24 cellular contexts compared by ENCODE assay signal in genomic region chr10:100881552-100882250, GRCh38. TPM values are rescaled to one million over a fixed set of nuclear protein-coding genes. Genes with fewer than 3 reads are reported as not detected.
A peak's percentile ranks its signal among the peaks of the same experiment; 100 is the strongest.
DNase-seq lines count a peak whose midpoint lies in the region; ATAC-seq and TF ChIP-seq lines count a peak whose summit lies in the region.
"Had no signal": no experiment of that assay in that cellular context is flagged by ENCODE, and none has a peak within 500 bp of the region (broad histone marks: within the 10 kb centered on the region; RNA-seq: fewer than 3 reads in every experiment).

No MANE protein-coding gene starts in this region.

- WGBS in right cardiac atrium, result 68% methylated on average over 5 of the region's 5 CpGs

- H3K4me1 Mint-ChIP-seq in type B pancreatic cell (ENCODE audit: unreplicated experiment), result peaks cover 38% of the 10 kb centered on the region
- H3K4me1 Mint-ChIP-seq: activated naive CD4-positive, alpha-beta T cell treated with anti-CD3 and anti-CD28 coated beads, Interleukin-2, amount 10 ng/mL, durations not matched to agents 7 days and 5 days had no signal

- H3K36me3 Mint-ChIP-seq in type B pancreatic cell, result no peaks in the 10 kb centered on the region
- H3K36me3 Mint-ChIP-seq: activated CD4-positive, alpha-beta memory T cell treated with anti-CD3 and anti-CD28 coated beads for 36 hours; activated naive CD4-positive, alpha-beta T cell treated with anti-CD3 and anti-CD28 coated beads, Interleukin-2, amount 10 ng/mL, durations not matched to agents 7 days and 5 days; naive thymus-derived CD8-positive, alpha-beta T cell had no signal

- peaks cover 41% of the 10 kb centered on the region for H3K27me3 Mint-ChIP-seq in type B pancreatic cell

- no peak for TF ChIP-seq CTCF in type B pancreatic cell (conservative IDR thresholded peaks at IDR 0.05)

- no peaks in the 10 kb centered on the region for H3K4me1 ChIP-seq in right cardiac atrium (ENCODE audit: control insufficient read depth, insufficient read depth, low read length)

- no peaks in the 10 kb centered on the region for H3K9me3 Mint-ChIP-seq in type B pancreatic cell
- H3K9me3 Mint-ChIP-seq: activated CD4-positive, alpha-beta memory T cell treated with anti-CD3 and anti-CD28 coated beads for 36 hours; activated naive CD4-positive, alpha-beta T cell treated with anti-CD3 and anti-CD28 coated beads, Interleukin-2, amount 10 ng/mL, durations not matched to agents 7 days and 5 days; H9; naive thymus-derived CD8-positive, alpha-beta T cell had no signal

- no peak overlapping the region for H3K27ac ChIP-seq in right cardiac atrium (ENCODE audit: low read length)
- H3K27ac ChIP-seq: ascending aorta, C4-2B had no signal

- peak; percentile 17 for DNase-seq in Right ventricle myocardium inferior (ENCODE audit: missing footprints)
- no peak for DNase-seq in right cardiac atrium
- peak; percentile 56 for DNase-seq in SK-N-DZ (ENCODE audit: low spot score)
- peak; percentile 72 for DNase-seq in mesenteric fat pad (ENCODE audit: low spot score)
- no peak for DNase-seq in type B pancreatic cell (ENCODE audit: extremely low spot score, unreplicated experiment)
- DNase-seq: activated CD4-positive, alpha-beta memory T cell treated with anti-CD3 and anti-CD28 coated beads for 36 hours; activated naive CD4-positive, alpha-beta T cell treated with anti-CD3 and anti-CD28 coated beads, Interleukin-2, amount 10 ng/mL, durations not matched to agents 7 days and 5 days; activated T-cell treated with anti-CD3 and anti-CD28 coated beads, Interleukin-2, amount 50 U/mL, for 1 hour; GDM1; H9; hippocampal formation; mammary epithelial cell; MM.1S; naive thymus-derived CD8-positive, alpha-beta T cell; NCI-H1694; NCI-H748 treated with DMSO at 0.1 percent for 48 hours; SIG-M5; stimulated activated naive CD4-positive, alpha-beta T cell; upper lobe of left lung had no signal

- intact Hi-C loops in Right ventricle myocardium inferior (cut with DNase I) (no loop called here), right cardiac atrium (cut with DNase I) (no loop called here)

- no peak for ATAC-seq in Right ventricle myocardium inferior
- ATAC-seq in right cardiac atrium, result no peak
- ATAC-seq in HG03175 (IDR thresholded peaks at IDR 0.05; ENCODE audit: unreplicated experiment), result no peak
- ATAC-seq in GM19324 (IDR thresholded peaks at IDR 0.05; ENCODE audit: low FRiP score, unreplicated experiment), result no peak
- no peak for ATAC-seq in GM21447 (IDR thresholded peaks at IDR 0.05; ENCODE audit: unreplicated experiment)
- ATAC-seq: naive thymus-derived CD8-positive, alpha-beta T cell had no signal

- no peaks in the 10 kb centered on the region for H3K9me3 ChIP-seq in right cardiac atrium (ENCODE audit: control insufficient read depth, low read length)
- H3K9me3 ChIP-seq: ascending aorta, upper lobe of left lung had no signal

- peak overlapping the region; percentile 31 for H3K4me3 Mint-ChIP-seq in type B pancreatic cell
- H3K4me3 Mint-ChIP-seq: activated CD4-positive, alpha-beta memory T cell treated with anti-CD3 and anti-CD28 coated beads for 36 hours; activated naive CD4-positive, alpha-beta T cell treated with anti-CD3 and anti-CD28 coated beads, Interleukin-2, amount 10 ng/mL, durations not matched to agents 7 days and 5 days; H9; naive thymus-derived CD8-positive, alpha-beta T cell had no signal

- H3K27ac Mint-ChIP-seq in type B pancreatic cell, result no peak overlapping the region
- H3K27ac Mint-ChIP-seq: activated CD4-positive, alpha-beta memory T cell treated with anti-CD3 and anti-CD28 coated beads for 36 hours; activated naive CD4-positive, alpha-beta T cell treated with anti-CD3 and anti-CD28 coated beads, Interleukin-2, amount 10 ng/mL, durations not matched to agents 7 days and 5 days; H9 had no signal

- no peaks in the 10 kb centered on the region for H3K27me3 ChIP-seq in right cardiac atrium (ENCODE audit: control insufficient read depth, insufficient read depth)
- H3K27me3 ChIP-seq: ascending aorta, upper lobe of left lung had no signal

- no peak overlapping the region for H3K4me3 ChIP-seq in right cardiac atrium (ENCODE audit: low read length)
- H3K4me3 ChIP-seq: upper lobe of left lung had no signal

RNA-seq across cellular contexts. Expression of gene SLF2, which starts 31.1 kb away (rescaled TPM):
- total RNA-seq in Right ventricle myocardium inferior (17.0 TPM), right cardiac atrium (10 to 100 TPM; 15.8 to 22.6 (median 20.5) TPM), mesenteric fat pad (18.4 TPM), type B pancreatic cell (ENCODE audit: low replicate concordance) (22.0 and 46.1 TPM in 2 replicates)
- 7.4 TPM for polyA plus RNA-seq in right cardiac atrium
- polyA plus RNA-seq in SK-N-DZ (2014; cell fraction: cytosol; rRNA removed), result 16.9 and 18.3 TPM in 2 replicates
- polyA plus RNA-seq in SK-N-DZ (2014; cell fraction: nucleus; rRNA removed), result 22.1 and 32.0 TPM in 2 replicates

Comparison
In these comparisons a context has a peak if more than half of its experiments do, and no peak if none do; other contexts are left out.
1. DNase-seq: peak in Right ventricle myocardium inferior (single experiment), SK-N-DZ (single experiment) and mesenteric fat pad (single experiment); none in right cardiac atrium (0 of 3) and type B pancreatic cell (single experiment).